ENCODE assay signal across 1 cellular context in the genomic region with DNA sequence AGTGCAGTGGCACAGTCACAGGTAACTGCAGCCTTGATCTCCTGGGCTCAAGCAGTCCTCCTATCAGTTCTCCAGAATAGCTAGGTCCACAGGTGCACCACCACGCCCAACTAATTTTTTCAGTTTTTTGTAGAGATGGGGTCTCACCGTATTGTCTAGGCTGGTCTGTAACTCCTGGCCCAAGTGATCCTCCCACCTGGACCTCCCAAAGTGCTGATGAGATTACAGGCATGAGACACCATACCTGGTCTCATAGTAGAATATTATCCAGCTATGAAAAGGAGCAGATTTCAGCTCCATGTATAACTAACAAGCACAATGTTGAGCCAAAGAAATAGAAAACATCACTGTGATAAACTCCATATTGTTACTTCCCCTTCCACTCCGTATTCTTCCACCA.
TF ChIP-seq lines count a peak whose summit lies in the region.

No MANE protein-coding gene starts in this region.

TF ChIP-seq in K562, 482 proteins besides CTCF, POLR2A, EP300 and RAD21 (continued from another document):
- TF ChIP-seq, protein P1, sequence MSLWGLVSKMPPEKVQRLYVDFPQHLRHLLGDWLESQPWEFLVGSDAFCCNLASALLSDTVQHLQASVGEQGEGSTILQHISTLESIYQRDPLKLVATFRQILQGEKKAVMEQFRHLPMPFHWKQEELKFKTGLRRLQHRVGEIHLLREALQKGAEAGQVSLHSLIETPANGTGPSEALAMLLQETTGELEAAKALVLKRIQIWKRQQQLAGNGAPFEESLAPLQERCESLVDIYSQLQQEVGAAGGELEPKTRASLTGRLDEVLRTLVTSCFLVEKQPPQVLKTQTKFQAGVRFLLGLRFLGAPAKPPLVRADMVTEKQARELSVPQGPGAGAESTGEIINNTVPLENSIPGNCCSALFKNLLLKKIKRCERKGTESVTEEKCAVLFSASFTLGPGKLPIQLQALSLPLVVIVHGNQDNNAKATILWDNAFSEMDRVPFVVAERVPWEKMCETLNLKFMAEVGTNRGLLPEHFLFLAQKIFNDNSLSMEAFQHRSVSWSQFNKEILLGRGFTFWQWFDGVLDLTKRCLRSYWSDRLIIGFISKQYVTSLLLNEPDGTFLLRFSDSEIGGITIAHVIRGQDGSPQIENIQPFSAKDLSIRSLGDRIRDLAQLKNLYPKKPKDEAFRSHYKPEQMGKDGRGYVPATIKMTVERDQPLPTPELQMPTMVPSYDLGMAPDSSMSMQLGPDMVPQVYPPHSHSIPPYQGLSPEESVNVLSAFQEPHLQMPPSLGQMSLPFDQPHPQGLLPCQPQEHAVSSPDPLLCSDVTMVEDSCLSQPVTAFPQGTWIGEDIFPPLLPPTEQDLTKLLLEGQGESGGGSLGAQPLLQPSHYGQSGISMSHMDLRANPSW (CRISPR knock-in tag; IDR thresholded peaks at IDR 0.05) = 0 out of 2 replicates have a peak, but pooled peaks have one; percentile 62
- TF ChIP-seq FIP1L1 (IDR thresholded peaks at IDR 0.05; ENCODE audit: low read depth, low read length, poor library complexity, severe bottlenecking) (no peak), MTA3 (IDR thresholded peaks at IDR 0.05; ENCODE audit: borderline replicate concordance) (no peak), RBM14 (IDR thresholded peaks at IDR 0.05; ENCODE audit: borderline replicate concordance, insufficient read depth, low read depth, low read length) (no peak), ZNF699 (CRISPR knock-in tag; IDR thresholded peaks at IDR 0.05; ENCODE audit: insufficient replicate concordance) (no peak), JUN (IDR thresholded peaks at IDR 0.05; ENCODE audit: borderline replicate concordance, low read depth, low read length) (no peak), JUN (CRISPR knock-in tag; IDR thresholded peaks at IDR 0.05; ENCODE audit: borderline replicate concordance) (no peak), MAFG (tag; conservative IDR thresholded peaks at IDR 0.05) (no peak), NR2C1 (IDR thresholded peaks at IDR 0.05) (no peak), NR2C1 (tag; IDR thresholded peaks at IDR 0.05) (no peak), ZNF143 (CRISPR knock-in tag; IDR thresholded peaks at IDR 0.05) (no peak), SPI1 (IDR thresholded peaks at IDR 0.05; ENCODE audit: borderline replicate concordance, low read depth, low read length) (no peak)
- TF ChIP-seq, protein P2, sequence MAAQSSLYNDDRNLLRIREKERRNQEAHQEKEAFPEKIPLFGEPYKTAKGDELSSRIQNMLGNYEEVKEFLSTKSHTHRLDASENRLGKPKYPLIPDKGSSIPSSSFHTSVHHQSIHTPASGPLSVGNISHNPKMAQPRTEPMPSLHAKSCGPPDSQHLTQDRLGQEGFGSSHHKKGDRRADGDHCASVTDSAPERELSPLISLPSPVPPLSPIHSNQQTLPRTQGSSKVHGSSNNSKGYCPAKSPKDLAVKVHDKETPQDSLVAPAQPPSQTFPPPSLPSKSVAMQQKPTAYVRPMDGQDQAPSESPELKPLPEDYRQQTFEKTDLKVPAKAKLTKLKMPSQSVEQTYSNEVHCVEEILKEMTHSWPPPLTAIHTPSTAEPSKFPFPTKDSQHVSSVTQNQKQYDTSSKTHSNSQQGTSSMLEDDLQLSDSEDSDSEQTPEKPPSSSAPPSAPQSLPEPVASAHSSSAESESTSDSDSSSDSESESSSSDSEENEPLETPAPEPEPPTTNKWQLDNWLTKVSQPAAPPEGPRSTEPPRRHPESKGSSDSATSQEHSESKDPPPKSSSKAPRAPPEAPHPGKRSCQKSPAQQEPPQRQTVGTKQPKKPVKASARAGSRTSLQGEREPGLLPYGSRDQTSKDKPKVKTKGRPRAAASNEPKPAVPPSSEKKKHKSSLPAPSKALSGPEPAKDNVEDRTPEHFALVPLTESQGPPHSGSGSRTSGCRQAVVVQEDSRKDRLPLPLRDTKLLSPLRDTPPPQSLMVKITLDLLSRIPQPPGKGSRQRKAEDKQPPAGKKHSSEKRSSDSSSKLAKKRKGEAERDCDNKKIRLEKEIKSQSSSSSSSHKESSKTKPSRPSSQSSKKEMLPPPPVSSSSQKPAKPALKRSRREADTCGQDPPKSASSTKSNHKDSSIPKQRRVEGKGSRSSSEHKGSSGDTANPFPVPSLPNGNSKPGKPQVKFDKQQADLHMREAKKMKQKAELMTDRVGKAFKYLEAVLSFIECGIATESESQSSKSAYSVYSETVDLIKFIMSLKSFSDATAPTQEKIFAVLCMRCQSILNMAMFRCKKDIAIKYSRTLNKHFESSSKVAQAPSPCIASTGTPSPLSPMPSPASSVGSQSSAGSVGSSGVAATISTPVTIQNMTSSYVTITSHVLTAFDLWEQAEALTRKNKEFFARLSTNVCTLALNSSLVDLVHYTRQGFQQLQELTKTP (IDR thresholded peaks at IDR 0.05; ENCODE audit: low read depth in 1 of 2, partially characterized antibody in 2 of 2) = no peak
- TF ChIP-seq, protein P3, sequence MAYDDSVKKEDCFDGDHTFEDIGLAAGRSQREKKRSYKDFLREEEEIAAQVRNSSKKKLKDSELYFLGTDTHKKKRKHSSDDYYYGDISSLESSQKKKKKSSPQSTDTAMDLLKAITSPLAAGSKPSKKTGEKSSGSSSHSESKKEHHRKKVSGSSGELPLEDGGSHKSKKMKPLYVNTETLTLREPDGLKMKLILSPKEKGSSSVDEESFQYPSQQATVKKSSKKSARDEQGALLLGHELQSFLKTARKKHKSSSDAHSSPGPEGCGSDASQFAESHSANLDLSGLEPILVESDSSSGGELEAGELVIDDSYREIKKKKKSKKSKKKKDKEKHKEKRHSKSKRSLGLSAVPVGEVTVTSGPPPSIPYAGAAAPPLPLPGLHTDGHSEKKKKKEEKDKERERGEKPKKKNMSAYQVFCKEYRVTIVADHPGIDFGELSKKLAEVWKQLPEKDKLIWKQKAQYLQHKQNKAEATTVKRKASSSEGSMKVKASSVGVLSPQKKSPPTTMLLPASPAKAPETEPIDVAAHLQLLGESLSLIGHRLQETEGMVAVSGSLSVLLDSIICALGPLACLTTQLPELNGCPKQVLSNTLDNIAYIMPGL (CRISPR knock-in tag; IDR thresholded peaks at IDR 0.05) = 0 out of 2 replicates have a peak, but pooled peaks have one; percentile 61
- TF ChIP-seq, protein P4, sequence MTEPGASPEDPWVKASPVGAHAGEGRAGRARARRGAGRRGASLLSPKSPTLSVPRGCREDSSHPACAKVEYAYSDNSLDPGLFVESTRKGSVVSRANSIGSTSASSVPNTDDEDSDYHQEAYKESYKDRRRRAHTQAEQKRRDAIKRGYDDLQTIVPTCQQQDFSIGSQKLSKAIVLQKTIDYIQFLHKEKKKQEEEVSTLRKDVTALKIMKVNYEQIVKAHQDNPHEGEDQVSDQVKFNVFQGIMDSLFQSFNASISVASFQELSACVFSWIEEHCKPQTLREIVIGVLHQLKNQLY (CRISPR knock-in tag; conservative IDR thresholded peaks at IDR 0.05) = 0 out of 4 replicates have a peak, but pooled peaks of 1 of the 2 experiments have one; percentile 33
